9 cellular contexts compared by ENCODE assay signal in the genomic region with DNA sequence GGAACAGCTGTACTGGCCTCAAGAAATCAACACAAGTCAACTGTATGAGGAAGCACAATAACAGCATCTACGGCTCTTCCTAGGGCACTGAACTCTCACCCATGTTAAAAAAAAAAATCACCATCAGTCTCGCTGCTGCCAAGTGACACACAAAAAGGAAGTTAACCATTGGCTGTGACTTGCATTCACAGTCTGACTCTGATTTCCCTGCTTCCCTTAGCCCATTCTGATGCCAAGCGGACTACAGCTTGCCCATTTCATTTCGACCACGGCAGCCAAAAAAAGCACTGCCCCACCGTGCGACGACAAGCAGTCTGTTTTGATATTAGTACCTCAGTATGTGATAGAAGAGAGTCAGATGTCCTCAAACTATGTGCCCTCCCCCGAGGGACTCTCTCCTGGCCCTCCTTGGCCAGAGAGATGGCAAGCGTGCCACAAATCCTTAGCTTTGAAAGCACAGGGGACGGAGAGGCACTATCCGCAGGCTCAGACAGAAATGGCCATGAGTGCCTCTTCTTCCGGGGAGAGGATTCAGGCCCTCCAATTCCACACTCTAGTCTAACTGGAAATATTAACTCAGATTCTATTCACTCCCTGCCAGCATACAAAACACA.
DNase-seq lines count a peak whose midpoint lies in the region; FAIRE-seq lines count a peak whose summit lies in the region.
"Had no signal": no experiment of that assay in that cellular context is flagged by ENCODE, and none has a peak within 500 bp of the region (broad histone marks: within the 10 kb centered on the region; RNA-seq: fewer than 3 reads in every experiment).

No MANE protein-coding gene starts in this region.

- no peaks in the 10 kb centered on the region for H3K9me3 Mint-ChIP-seq in activated T-helper 2 cell treated with anti-CD3 and anti-CD28 coated beads, Interferon-gamma antibody, Interleukin-2, Interleukin-4, amounts not matched to agents 10 μg/mL and 5 μg/mL and 100 μg/mL, durations not matched to agents 14 hours and 24 hours and 36 hours

- peaks cover 16% of the 10 kb centered on the region for H3K27me3 Mint-ChIP-seq in activated T-helper 2 cell treated with anti-CD3 and anti-CD28 coated beads, Interferon-gamma antibody, Interleukin-2, Interleukin-4, amounts not matched to agents 10 μg/mL and 5 μg/mL and 100 μg/mL, durations not matched to agents 14 hours and 24 hours and 36 hours (ENCODE audit: low read depth)

- no peaks in the 10 kb centered on the region for H3K4me1 Mint-ChIP-seq in activated T-helper 2 cell treated with anti-CD3 and anti-CD28 coated beads, Interferon-gamma antibody, Interleukin-2, Interleukin-4, amounts not matched to agents 10 μg/mL and 5 μg/mL and 100 μg/mL, durations not matched to agents 14 hours and 24 hours and 36 hours (ENCODE audit: low read depth)

- H3K4me3 Mint-ChIP-seq in activated T-helper 2 cell treated with anti-CD3 and anti-CD28 coated beads, Interferon-gamma antibody, Interleukin-2, Interleukin-4, amounts not matched to agents 10 μg/mL and 5 μg/mL and 100 μg/mL, durations not matched to agents 14 hours and 24 hours and 36 hours (ENCODE audit: low read depth), result no peak overlapping the region

- H3K36me3 Mint-ChIP-seq in activated T-helper 2 cell treated with anti-CD3 and anti-CD28 coated beads, Interferon-gamma antibody, Interleukin-2, Interleukin-4, amounts not matched to agents 10 μg/mL and 5 μg/mL and 100 μg/mL, durations not matched to agents 14 hours and 24 hours and 36 hours (ENCODE audit: low read depth), result no peaks in the 10 kb centered on the region

- DNase-seq in GM18507 (ENCODE audit: extremely low spot score, insufficient read length, low read depth), result no peak
- DNase-seq in NOMO-1 (lab: John Stamatoyannopoulos, UW; ENCODE audit: unreplicated experiment in 2 of 2), result peak; percentile 1 to 57
- DNase-seq in globus pallidus (ENCODE audit: low spot score), result peak; percentile 87
- DNase-seq in pulmonary artery endothelial cell (ENCODE audit: low read depth, low spot score), result peak; percentile 71
- DNase-seq in stimulated activated CD4-positive, alpha-beta T cell treated with anti-CD3 and anti-CD28 coated beads, Interleukin-1b, Interleukin-23, amount 100 ng/mL, for 48 hours, result no peak
- no peak for DNase-seq in activated CD4-positive, alpha-beta T cell treated with anti-CD3 and anti-CD28 coated beads for 48 hours
- DNase-seq in A172 (ENCODE audit: low spot score), result no peak
- DNase-seq in activated T-helper 2 cell treated with anti-CD3 and anti-CD28 coated beads, Interferon-gamma antibody, Interleukin-2, Interleukin-4, amounts not matched to agents 10 μg/mL and 5 μg/mL and 100 μg/mL, durations not matched to agents 14 hours and 24 hours and 36 hours (ENCODE audit: low spot score), result no peak
- DNase-seq: NCI-H1417 treated with DMSO at 0.1 percent for 48 hours had no signal

- intact Hi-C loops in activated T-helper 2 cell treated with anti-CD3 and anti-CD28 coated beads, Interferon-gamma antibody, Interleukin-2, Interleukin-4, amounts not matched to agents 10 μg/mL and 5 μg/mL and 100 μg/mL, durations not matched to agents 14 hours and 24 hours and 36 hours (cut with micrococcal nuclease), result no loop called here

- H3K27ac Mint-ChIP-seq in activated T-helper 2 cell treated with anti-CD3 and anti-CD28 coated beads, Interferon-gamma antibody, Interleukin-2, Interleukin-4, amounts not matched to agents 10 μg/mL and 5 μg/mL and 100 μg/mL, durations not matched to agents 14 hours and 24 hours and 36 hours, result no peak overlapping the region

- FAIRE-seq in GM18507 (lab: Jason Lieb, UNC), result peak; percentile 39

Comparison
In these comparisons a context has a peak if more than half of its experiments do, and no peak if none do; other contexts are left out.
1. DNase-seq: peak in NOMO-1 (2 of 2), globus pallidus (single experiment) and pulmonary artery endothelial cell (single experiment); none in GM18507 (single experiment), stimulated activated CD4-positive, alpha-beta T cell treated with anti-CD3 and anti-CD28 coated beads, Interleukin-1b, Interleukin-23, amount 100 ng/mL, for 48 hours (single experiment), activated CD4-positive, alpha-beta T cell treated with anti-CD3 and anti-CD28 coated beads for 48 hours (single experiment), A172 (single experiment) and activated T-helper 2 cell treated with anti-CD3 and anti-CD28 coated beads, Interferon-gamma antibody, Interleukin-2, Interleukin-4, amounts not matched to agents 10 μg/mL and 5 μg/mL and 100 μg/mL, durations not matched to agents 14 hours and 24 hours and 36 hours (single experiment).